In the genomic region with DNA sequence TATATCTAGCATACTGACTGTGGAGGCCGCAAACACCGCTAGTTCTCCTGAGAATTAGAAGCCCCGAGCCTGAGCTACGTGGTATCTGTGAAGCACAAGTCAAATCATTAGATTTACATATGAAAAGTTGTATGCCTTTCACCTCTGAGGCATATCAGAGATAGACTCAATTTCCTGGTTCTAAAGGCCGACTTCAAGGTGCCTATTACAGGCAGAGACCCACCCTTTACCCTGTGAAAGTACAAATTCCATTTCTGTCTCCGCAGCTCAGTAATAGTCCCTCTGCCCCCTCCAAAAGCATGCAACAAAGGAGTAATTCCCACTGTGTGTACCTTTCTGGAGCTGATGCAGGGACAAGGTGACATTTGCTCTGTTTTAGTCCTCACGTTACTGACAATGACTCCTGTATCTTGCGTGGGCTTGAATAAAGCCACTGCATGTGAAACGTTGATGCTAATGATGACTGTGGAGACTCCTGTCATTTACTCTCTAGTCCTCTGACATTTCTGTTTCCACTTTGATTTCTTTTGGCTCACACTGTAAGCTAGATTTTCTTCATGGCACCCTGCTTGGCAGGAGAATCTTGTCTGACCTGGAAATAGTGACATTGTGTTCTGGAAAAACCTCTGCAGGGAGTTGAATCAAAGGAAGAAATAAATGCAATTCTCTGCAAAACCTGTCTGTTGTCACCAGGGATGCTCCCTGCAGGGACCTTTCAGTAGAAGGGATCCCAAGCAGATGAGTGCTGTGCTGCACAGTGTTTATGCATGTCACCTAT, we compare ENCODE assay signal across 23 cellular contexts.
DNase-seq lines count a peak whose midpoint lies in the region; ATAC-seq and TF ChIP-seq lines count a peak whose summit lies in the region.
"Had no signal": no experiment of that assay in that cellular context is flagged by ENCODE, and none has a peak within 500 bp of the region (broad histone marks: within the 10 kb centered on the region; RNA-seq: fewer than 3 reads in every experiment).

No MANE protein-coding gene starts in this region.

- 38 to 47% methylated on average over 7 to 9 of the region's 9 CpGs for WGBS in transverse colon (ENCODE audit: low coverage in 1 of 2), 2 donors
- 73% methylated on average over 9 of the region's 9 CpGs for WGBS in suprapubic skin

- H3K4me1 ChIP-seq in mucosa of descending colon (ENCODE audit: low read depth) (no peaks in the 10 kb centered on the region), transverse colon (peaks cover 0 to 5% (median 2%) of the 10 kb centered on the region in 4 donors), suprapubic skin (no peaks in the 10 kb centered on the region)
- H3K4me1 ChIP-seq: BLaER1 treated with 17β-estradiol and CSF1 and Interleukin-3, amounts not matched to agents 10 nM and 100 nM; Caco-2 had no signal

- H3K27ac ChIP-seq in caudate nucleus (ENCODE audit: low read depth, low read length): peak overlapping the region; percentile 28
- peak overlapping the region in 3 of 4 donors; percentile 4 to 36 (median 15) for H3K27ac ChIP-seq in transverse colon
- no peak overlapping the region for H3K27ac ChIP-seq in suprapubic skin
- H3K27ac ChIP-seq: 22Rv1; BLaER1 treated with 17β-estradiol and CSF1 and Interleukin-3, amounts not matched to agents 10 nM and 100 nM had no signal

- H3K9me3 ChIP-seq in mucosa of descending colon: no peaks in the 10 kb centered on the region
- H3K9me3 ChIP-seq in transverse colon: no peaks in the 10 kb centered on the region
- H3K9me3 ChIP-seq in suprapubic skin: no peaks in the 10 kb centered on the region
- H3K9me3 ChIP-seq: BLaER1 treated with 17β-estradiol and CSF1 and Interleukin-3, amounts not matched to agents 10 nM and 100 nM; Caco-2; MG63 had no signal

- TF ChIP-seq POLR2A in transverse colon (IDR thresholded peaks at IDR 0.05) (no peak), suprapubic skin (IDR thresholded peaks at IDR 0.05) (no peak)

- TF ChIP-seq EP300 in transverse colon (IDR thresholded peaks at IDR 0.05; ENCODE audit: low read depth): no peak
- no peak for TF ChIP-seq EP300 in suprapubic skin (IDR thresholded peaks at IDR 0.05)

- H3K36me3 ChIP-seq in mucosa of descending colon (ENCODE audit: low read depth) (no peaks in the 10 kb centered on the region), transverse colon (no peaks in the 10 kb centered on the region), suprapubic skin (no peaks in the 10 kb centered on the region)
- H3K36me3 ChIP-seq: BLaER1 treated with 17β-estradiol and CSF1 and Interleukin-3, amounts not matched to agents 10 nM and 100 nM; MG63 had no signal

- ATAC-seq in mucosa of descending colon (peak; percentile 95), omental fat pad (ENCODE audit: low FRiP score) (no peak)
- ATAC-seq: HepG2, K562 had no signal

- H3K27me3 ChIP-seq in transverse colon: no peaks in the 10 kb centered on the region
- no peaks in the 10 kb centered on the region for H3K27me3 ChIP-seq in suprapubic skin
- H3K27me3 ChIP-seq: BLaER1 treated with 17β-estradiol and CSF1 and Interleukin-3, amounts not matched to agents 10 nM and 100 nM; MG63 had no signal

- H3K4me3 ChIP-seq in mucosa of descending colon (no peak overlapping the region), transverse colon (peak overlapping the region in 1 of 4 donors; percentile 11), suprapubic skin (no peak overlapping the region)
- H3K4me3 ChIP-seq: BLaER1 treated with 17β-estradiol and CSF1 and Interleukin-3, amounts not matched to agents 10 nM and 100 nM; K562; MG63 had no signal

- TF ChIP-seq CTCF in mucosa of descending colon (IDR thresholded peaks at IDR 0.05): no peak
- TF ChIP-seq CTCF in transverse colon (IDR thresholded peaks at IDR 0.05): no peak
- no peak for TF ChIP-seq CTCF in suprapubic skin (IDR thresholded peaks at IDR 0.05)
- TF ChIP-seq CTCF in omental fat pad (IDR thresholded peaks at IDR 0.05): no peak

- intact Hi-C loops in mucosa of descending colon (cut with DNase I, micrococcal nuclease) (no loop called here), transverse colon (cut with DNase I; ENCODE audit: low total_unique reads) (no loop called here)

- in situ Hi-C loops in transverse colon (cut with MboI; ENCODE audit: low pct_ligation_motif_present in 1 of 4, low pct_unique_long_range_greater_than_20kb in 1 of 4, low sequenced_read_pairs in 3 of 4): no loop called here

- peak; percentile 1 for DNase-seq in NCI-H1436 (lab: John Stamatoyannopoulos, UW)
- no peak for DNase-seq in NCI-H1436 treated with DMSO at 0.1 percent for 48 hours (lab: John Stamatoyannopoulos, UW)
- peak in 13 of 61 donors; percentile 1 to 49 (median 12) for DNase-seq in caudate nucleus (lab: John Stamatoyannopoulos, UW)
- peak in 1 of 3 donors; percentile 28 for DNase-seq in mucosa of descending colon
- DNase-seq in transverse colon: no peak
- DNase-seq in AG08396 (ENCODE audit: low spot score): no peak
- no peak for DNase-seq in suprapubic skin (ENCODE audit: low spot score in 2 of 2)
- no peak for DNase-seq in omental fat pad (ENCODE audit: low spot score)
- DNase-seq: ACHN; Caco-2; CD4-positive, alpha-beta memory T cell; DMS 273 treated with DMSO at 0.1 percent for 48 hours; H7; MG63; NCI-H1417 treated with DMSO at 0.1 percent for 48 hours; NCI-H2029; NCI-H226; NCI-H510A treated with DMSO at 0.1 percent for 48 hours; Right ventricle myocardium superior had no signal
